In the genomic region with DNA sequence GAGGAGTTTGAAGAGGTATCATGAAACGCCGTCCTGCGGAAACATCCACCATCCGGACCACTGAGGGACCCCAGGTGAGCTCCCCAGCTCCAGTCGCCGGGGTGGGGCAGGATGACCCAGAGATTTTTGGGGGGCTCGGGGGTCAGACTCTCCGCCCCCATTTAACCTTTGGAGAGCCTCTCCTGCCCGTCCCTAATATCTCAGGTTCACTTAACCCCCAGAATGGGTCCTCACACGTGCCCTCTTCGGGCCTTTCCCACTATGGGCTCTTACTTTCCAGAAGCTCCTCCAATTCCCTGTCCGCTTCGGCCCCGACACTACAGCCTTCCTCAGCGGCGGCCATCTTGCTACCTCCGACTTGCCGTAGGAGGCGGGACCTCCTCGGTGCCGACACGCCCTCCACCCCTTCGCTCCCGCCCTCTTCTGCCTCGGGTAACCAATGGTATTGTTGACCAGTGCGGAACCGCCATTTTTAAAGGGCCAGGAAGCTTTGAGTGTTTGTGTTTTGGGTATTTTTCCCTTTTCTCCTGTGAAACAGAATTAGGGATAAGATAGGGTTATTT, we compare ENCODE assay signal across 1 cellular context.
A peak's percentile ranks its signal among the peaks of the same experiment; 100 is the strongest.
TF ChIP-seq lines count a peak whose summit lies in the region.

Gene PEX19 (minus strand): TSS at position 352 of the 563 bp plus-strand sequence. CDS start 9 bp downstream, at position 343.

TF ChIP-seq in H1, 55 proteins besides CTCF, POLR2A, EP300 and RAD21:
- TF ChIP-seq, protein P1, sequence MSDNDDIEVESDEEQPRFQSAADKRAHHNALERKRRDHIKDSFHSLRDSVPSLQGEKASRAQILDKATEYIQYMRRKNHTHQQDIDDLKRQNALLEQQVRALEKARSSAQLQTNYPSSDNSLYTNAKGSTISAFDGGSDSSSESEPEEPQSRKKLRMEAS (IDR thresholded peaks at IDR 0.05) = no peak
- TF ChIP-seq ATF2 (IDR thresholded peaks at IDR 0.05; ENCODE audit: low read length) (no peak), SUZ12 (IDR thresholded peaks at IDR 0.05; ENCODE audit: low read length) (no peak), NANOG (IDR thresholded peaks at IDR 0.05; ENCODE audit: insufficient read depth, low read depth, low read length, poor library complexity, severe bottlenecking) (no peak), EZH2 (IDR thresholded peaks at IDR 0.05; ENCODE audit: low read depth, low read length, severe bottlenecking) (no peak), SP4 (IDR thresholded peaks at IDR 0.05; ENCODE audit: low read length) (peak; percentile 58; the same call in 1 of the 2 replicates), E2F6 (IDR thresholded peaks at IDR 0.05) (no peak), POLR2AphosphoS5 (IDR thresholded peaks at IDR 0.05; ENCODE audit: low read depth, low read length) (peak; percentile 95), RNF2 (IDR thresholded peaks at IDR 0.05; ENCODE audit: borderline replicate concordance, low read depth, low read length, missing control alignments, poor library complexity, severe bottlenecking) (no peak), RFX5 (IDR thresholded peaks at IDR 0.05; ENCODE audit: borderline replicate concordance, low read depth, low read length) (no peak), BCL11A (IDR thresholded peaks at IDR 0.05; ENCODE audit: low read depth in 2 of 2, low read length in 2 of 2) (no peak), ASH2L (IDR thresholded peaks at IDR 0.05; ENCODE audit: low read length) (no peak), EGR1 (IDR thresholded peaks at IDR 0.05; ENCODE audit: borderline replicate concordance, low read depth, low read length) (no peak), ZNF274 (IDR thresholded peaks at IDR 0.05; ENCODE audit: borderline replicate concordance, extremely low read depth, low read length) (no peak), RBBP5 (IDR thresholded peaks at IDR 0.05; ENCODE audit: borderline replicate concordance, low read depth, low read length) (0 out of 2 replicates have a peak, but pooled peaks have one; percentile 60), PHF8 (conservative IDR thresholded peaks at IDR 0.05; ENCODE audit: low read depth, low read length) (peak; percentile 83), SAP30 (IDR thresholded peaks at IDR 0.05; ENCODE audit: insufficient read depth, insufficient replicate concordance, low read length) (peak; percentile 29), NRF1 (IDR thresholded peaks at IDR 0.05; ENCODE audit: low read depth, low read length) (no peak), CBX8 (IDR thresholded peaks at IDR 0.05; ENCODE audit: borderline replicate concordance, low read depth, low read length) (no peak), SRF (IDR thresholded peaks at IDR 0.05; ENCODE audit: low read depth, low read length) (no peak), SP2 (IDR thresholded peaks at IDR 0.05; ENCODE audit: low read length) (no peak), TCF12 (IDR thresholded peaks at IDR 0.05; ENCODE audit: low read depth, low read length) (no peak), SIN3A (conservative IDR thresholded peaks at IDR 0.05 in 1 of 2, IDR thresholded peaks at IDR 0.05 in 1 of 2; ENCODE audit: low read depth in 1 of 2, low read length in 2 of 2) (peak in 1 of 2 experiments; percentile 87; a peak in 2 of 4 replicates), RXRA (IDR thresholded peaks at IDR 0.05; ENCODE audit: insufficient read depth, low read depth, low read length) (no peak), SIX5 (IDR thresholded peaks at IDR 0.05; ENCODE audit: low read depth, low read length) (no peak), CEBPB (IDR thresholded peaks at IDR 0.05; ENCODE audit: low read depth, low read length) (no peak), FOSL1 (IDR thresholded peaks at IDR 0.05; ENCODE audit: insufficient read depth, low read depth, low read length) (no peak), MAFK (IDR thresholded peaks at IDR 0.05; ENCODE audit: low read depth, low read length) (no peak), YY1 (IDR thresholded peaks at IDR 0.05; ENCODE audit: low read depth, low read length) (peak; percentile 99), TBP (IDR thresholded peaks at IDR 0.05; ENCODE audit: low read depth, low read length) (peak; percentile 87), CBX5 (IDR thresholded peaks at IDR 0.05; ENCODE audit: low read depth, low read length) (no peak), TEAD4 (IDR thresholded peaks at IDR 0.05; ENCODE audit: low read depth, low read length) (no peak), CHD1 (IDR thresholded peaks at IDR 0.05; ENCODE audit: low read depth, low read length) (no peak; the same call in 1 of the 2 replicates), TAF7 (optimal IDR thresholded peaks at IDR 0.05; ENCODE audit: borderline replicate concordance, low read depth, low read length) (peak; percentile 60), JUND (IDR thresholded peaks at IDR 0.05; ENCODE audit: low read length) (no peak), CREB1 (IDR thresholded peaks at IDR 0.05) (peak; percentile 56; the same call in 1 of the 2 replicates), HDAC6 (IDR thresholded peaks at IDR 0.05; ENCODE audit: low read depth, low read length) (no peak), KDM5A (IDR thresholded peaks at IDR 0.05; ENCODE audit: low read length) (peak; percentile 95), JUN (IDR thresholded peaks at IDR 0.05; ENCODE audit: low read depth, low read length) (no peak), KDM4A (IDR thresholded peaks at IDR 0.05; ENCODE audit: low read depth, low read length, severe bottlenecking) (no peak), TAF1 (IDR thresholded peaks at IDR 0.05; ENCODE audit: low read depth, low read length) (peak; percentile 93), HDAC2 (IDR thresholded peaks at IDR 0.05; ENCODE audit: borderline replicate concordance in 1 of 2, low read depth in 2 of 2, low read length in 2 of 2) (no peak), SP1 (IDR thresholded peaks at IDR 0.05; ENCODE audit: low read depth, low read length) (peak; percentile 70; the same call in 1 of the 2 replicates), USF2 (IDR thresholded peaks at IDR 0.05; ENCODE audit: low read length) (no peak), GTF2F1 (IDR thresholded peaks at IDR 0.05; ENCODE audit: borderline replicate concordance, low read depth, low read length) (no peak), POU5F1 (IDR thresholded peaks at IDR 0.05; ENCODE audit: low read depth, low read length) (no peak), SIRT6 (IDR thresholded peaks at IDR 0.05; ENCODE audit: low read length) (no peak), CHD7 (IDR thresholded peaks at IDR 0.05; ENCODE audit: insufficient replicate concordance, low read length) (no peak), BACH1 (IDR thresholded peaks at IDR 0.05; ENCODE audit: low read length) (no peak), CHD2 (IDR thresholded peaks at IDR 0.05; ENCODE audit: low read length) (no peak), CTBP2 (IDR thresholded peaks at IDR 0.05; ENCODE audit: borderline replicate concordance, insufficient read depth, insufficient read length, low read length) (no peak), GABPA (IDR thresholded peaks at IDR 0.05; ENCODE audit: borderline replicate concordance, insufficient read depth, low read length) (no peak), KDM1A (IDR thresholded peaks at IDR 0.05; ENCODE audit: borderline replicate concordance, low read length) (no peak), BRCA1 (IDR thresholded peaks at IDR 0.05; ENCODE audit: low read depth, low read length) (no peak)
- TF ChIP-seq, protein P2, sequence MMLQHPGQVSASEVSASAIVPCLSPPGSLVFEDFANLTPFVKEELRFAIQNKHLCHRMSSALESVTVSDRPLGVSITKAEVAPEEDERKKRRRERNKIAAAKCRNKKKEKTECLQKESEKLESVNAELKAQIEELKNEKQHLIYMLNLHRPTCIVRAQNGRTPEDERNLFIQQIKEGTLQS (IDR thresholded peaks at IDR 0.05; ENCODE audit: insufficient read depth, low read depth, low read length) = no peak
